ENCODE assay signal across 29 cellular contexts in the genomic region with DNA sequence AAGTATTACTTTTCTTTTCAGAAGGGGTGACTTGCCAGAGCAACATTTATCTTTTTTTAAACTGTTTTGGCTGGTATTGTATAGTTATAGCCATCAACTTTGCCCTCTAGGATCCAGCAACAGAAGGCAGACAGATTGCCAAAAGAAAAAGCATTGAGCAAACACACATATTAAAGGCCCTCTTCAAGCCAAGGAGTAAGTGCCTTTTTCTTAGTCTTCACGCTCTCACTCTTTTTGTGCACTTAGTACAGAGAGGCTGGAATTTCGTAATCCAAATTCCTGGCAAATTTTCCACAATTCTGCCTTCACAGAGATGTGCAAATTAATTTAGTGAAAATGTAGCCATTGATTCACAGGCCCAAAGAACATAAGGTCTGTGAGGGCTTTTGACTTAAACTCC.
"Had no signal": no experiment of that assay in that cellular context is flagged by ENCODE, and none has a peak within 500 bp of the region (broad histone marks: within the 10 kb centered on the region; RNA-seq: fewer than 3 reads in every experiment).

No MANE protein-coding gene starts in this region.

- H3K27ac Mint-ChIP-seq: naive thymus-derived CD4-positive, alpha-beta T cell; natural killer cell; neural progenitor cell; progenitor cell of endocrine pancreas; stimulated activated effector memory CD8-positive, alpha-beta T cell treated with anti-CD3 and anti-CD28 coated beads, Interleukin-12 subunit alpha, Interleukin-12 subunit beta, amount 100 ng/mL, for 72 hours; stimulated activated naive B cell treated with anti-CD40 and anti-IgM and Interleukin-4, amounts not matched to agents 10 μg/mL and 1 μg/mL and 100 μg/mL, for 72 hours; stimulated activated naive CD8-positive, alpha-beta T cell treated with anti-CD3 and anti-CD28 coated beads, Interleukin-15, Interleukin-2, amounts not matched to agents 100 ng/mL and 50 ng/mL, for 24 hours had no signal

- H3K9ac ChIP-seq: neural progenitor cell, parathyroid adenoma had no signal

- H3K9me3 ChIP-seq: ovary, psoas muscle, sigmoid colon, stomach, thoracic aorta, thyroid gland, tibial nerve, upper lobe of left lung, vagina had no signal

- H3K27me3 ChIP-seq: neural progenitor cell, ovary, sigmoid colon, stomach, thyroid gland, upper lobe of left lung, vagina had no signal

- H3K79me2 ChIP-seq: parathyroid adenoma had no signal

- H3K4me2 ChIP-seq: neural progenitor cell had no signal

- H3K4me1 Mint-ChIP-seq: naive thymus-derived CD4-positive, alpha-beta T cell; natural killer cell; neural progenitor cell; stimulated activated effector memory CD8-positive, alpha-beta T cell treated with anti-CD3 and anti-CD28 coated beads, Interleukin-12 subunit alpha, Interleukin-12 subunit beta, amount 100 ng/mL, for 72 hours; stimulated activated naive B cell treated with anti-CD40 and anti-IgM and Interleukin-4, amounts not matched to agents 10 μg/mL and 1 μg/mL and 100 μg/mL, for 72 hours had no signal

- H3K36me3 ChIP-seq: neural progenitor cell, ovary, sigmoid colon, stomach, thoracic aorta, thyroid gland, tibial nerve, upper lobe of left lung, vagina had no signal

- H3K27ac ChIP-seq: neural progenitor cell, ovary, parathyroid adenoma, psoas muscle, sigmoid colon, stomach, thoracic aorta, thyroid gland, tibial nerve, upper lobe of left lung, vagina had no signal

- H3K9me3 Mint-ChIP-seq: natural killer cell; neural progenitor cell; stimulated activated effector memory CD8-positive, alpha-beta T cell treated with anti-CD3 and anti-CD28 coated beads, Interleukin-12 subunit alpha, Interleukin-12 subunit beta, amount 100 ng/mL, for 72 hours; stimulated activated naive CD8-positive, alpha-beta T cell treated with anti-CD3 and anti-CD28 coated beads, Interleukin-15, Interleukin-2, amounts not matched to agents 100 ng/mL and 50 ng/mL, for 24 hours had no signal

- H3K27me3 Mint-ChIP-seq: progenitor cell of endocrine pancreas; stimulated activated naive B cell treated with anti-CD40 and anti-IgM and Interleukin-4, amounts not matched to agents 10 μg/mL and 1 μg/mL and 100 μg/mL, for 72 hours; stimulated activated naive CD8-positive, alpha-beta T cell treated with anti-CD3 and anti-CD28 coated beads, Interleukin-15, Interleukin-2, amounts not matched to agents 100 ng/mL and 50 ng/mL, for 24 hours had no signal

- H2AFZ ChIP-seq: neural progenitor cell, parathyroid adenoma had no signal

- DNase-seq: naive thymus-derived CD4-positive, alpha-beta T cell; natural killer cell; occipital lobe; ovary; posterior cingulate gyrus; psoas muscle; right cardiac atrium; sigmoid colon; small intestine; stimulated activated CD4-positive, alpha-beta T cell treated with anti-CD3 and anti-CD28 coated beads, Interleukin-15, amount 100 ng/mL, for 24 hours; stimulated activated CD4-positive, alpha-beta T cell treated with anti-CD3 and anti-CD28 coated beads, Interleukin-2, amount 100 ng/mL, for 24 hours; stimulated activated CD4-positive, alpha-beta T cell treated with anti-CD3 and anti-CD28 coated beads, Interleukin-2, amount 100 ng/mL, for 48 hours; stimulated activated CD4-positive, alpha-beta T cell treated with anti-CD3 and anti-CD28 coated beads, Interleukin-4, amount 100 ng/mL, for 24 hours; stimulated activated naive B cell treated with anti-CD40 and anti-IgM and Interleukin-4, amounts not matched to agents 10 μg/mL and 1 μg/mL and 100 μg/mL, for 72 hours; stimulated activated naive CD4-positive, alpha-beta T cell treated with Interleukin-2 at 50 U/mL for 16 hours; stomach; thyroid gland; trophoblast cell; upper lobe of left lung had no signal

- FAIRE-seq: small intestine, urothelium cell line had no signal

- H3K36me3 Mint-ChIP-seq: naive thymus-derived CD4-positive, alpha-beta T cell; natural killer cell; neural progenitor cell; stimulated activated effector memory CD8-positive, alpha-beta T cell treated with anti-CD3 and anti-CD28 coated beads, Interleukin-12 subunit alpha, Interleukin-12 subunit beta, amount 100 ng/mL, for 72 hours; stimulated activated naive B cell treated with anti-CD40 and anti-IgM and Interleukin-4, amounts not matched to agents 10 μg/mL and 1 μg/mL and 100 μg/mL, for 72 hours had no signal

- H3K4me3 ChIP-seq: neural progenitor cell, ovary, psoas muscle, sigmoid colon, stomach, thoracic aorta, thyroid gland, tibial nerve, upper lobe of left lung, vagina had no signal

- H3K4me1 ChIP-seq: neural progenitor cell, parathyroid adenoma, psoas muscle, sigmoid colon, stomach, thyroid gland, tibial nerve, upper lobe of left lung, vagina had no signal

- ATAC-seq: naive thymus-derived CD4-positive, alpha-beta T cell; natural killer cell; psoas muscle; right cardiac atrium; stimulated activated effector memory CD8-positive, alpha-beta T cell treated with anti-CD3 and anti-CD28 coated beads, Interleukin-12 subunit alpha, Interleukin-12 subunit beta, amount 100 ng/mL, for 72 hours; stimulated activated naive B cell treated with anti-CD40 and anti-IgM and Interleukin-4, amounts not matched to agents 10 μg/mL and 1 μg/mL and 100 μg/mL, for 72 hours had no signal

- H3K4me3 Mint-ChIP-seq: naive thymus-derived CD4-positive, alpha-beta T cell; natural killer cell; nephron; neural progenitor cell; stimulated activated effector memory CD8-positive, alpha-beta T cell treated with anti-CD3 and anti-CD28 coated beads, Interleukin-12 subunit alpha, Interleukin-12 subunit beta, amount 100 ng/mL, for 72 hours; stimulated activated naive B cell treated with anti-CD40 and anti-IgM and Interleukin-4, amounts not matched to agents 10 μg/mL and 1 μg/mL and 100 μg/mL, for 72 hours; stimulated activated naive CD8-positive, alpha-beta T cell treated with anti-CD3 and anti-CD28 coated beads, Interleukin-15, Interleukin-2, amounts not matched to agents 100 ng/mL and 50 ng/mL, for 24 hours had no signal
